Comparison of ENCODE assay signal across 22 cellular contexts in the genomic region with DNA sequence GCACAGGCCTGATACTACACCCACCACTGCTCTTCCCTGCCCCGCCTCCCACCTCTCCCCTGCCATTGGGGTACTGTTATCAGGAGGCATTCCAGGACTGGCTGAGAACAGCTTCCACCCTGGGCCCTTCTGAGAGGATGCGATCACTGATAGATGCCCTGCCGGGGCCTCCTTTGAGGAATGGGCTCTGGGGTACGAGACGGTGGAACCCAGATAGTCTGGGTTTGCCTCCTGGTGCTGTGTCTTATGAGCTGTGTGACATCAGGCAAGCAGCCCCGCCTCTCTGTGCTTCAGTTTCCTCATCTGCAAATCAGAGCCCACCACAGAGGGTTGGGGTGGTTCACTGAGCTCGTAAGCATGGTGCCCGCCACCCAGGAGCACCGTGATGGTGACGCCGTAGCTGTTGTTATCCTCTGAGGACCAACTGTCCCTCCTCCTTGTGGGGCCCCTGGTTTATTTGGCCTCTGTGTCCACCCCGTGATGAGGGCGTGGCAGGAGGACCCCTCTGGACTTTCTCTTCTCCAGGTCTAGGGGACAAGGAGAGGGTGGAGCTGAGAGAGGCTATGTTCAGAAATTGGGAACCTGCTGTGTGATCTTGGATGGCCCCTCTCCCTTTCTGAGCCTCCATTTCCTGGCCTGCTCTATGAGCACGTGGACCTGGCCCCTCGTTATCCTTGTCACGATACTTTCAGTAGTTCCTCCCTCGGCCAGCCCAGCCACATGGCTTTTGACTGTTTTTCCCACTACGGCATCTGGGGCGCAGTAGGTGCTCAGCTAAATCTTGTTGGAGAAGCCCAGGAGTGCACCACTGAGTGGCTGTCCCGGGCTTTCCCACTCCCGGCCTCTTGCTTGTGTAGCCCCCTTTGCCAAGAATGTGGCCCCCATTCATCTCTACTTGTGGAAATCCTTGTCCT. TPM values are rescaled to one million over a fixed set of nuclear protein-coding genes. Genes with fewer than 3 reads are reported as not detected.
A peak's percentile ranks its signal among the peaks of the same experiment; 100 is the strongest.
DNase-seq lines count a peak whose midpoint lies in the region; ATAC-seq and TF ChIP-seq lines count a peak whose summit lies in the region.
"Had no signal": no experiment of that assay in that cellular context is flagged by ENCODE, and none has a peak within 500 bp of the region (broad histone marks: within the 10 kb centered on the region; RNA-seq: fewer than 3 reads in every experiment).

No MANE protein-coding gene starts in this region.

- H3K4me3 ChIP-seq in neural progenitor cell: no peak overlapping the region
- H3K4me3 ChIP-seq: BLaER1, breast epithelium, prostate gland had no signal

- no peak overlapping the region for H3K27ac ChIP-seq in neural progenitor cell
- H3K27ac ChIP-seq in substantia nigra (ENCODE audit: low read depth, low read length, poor library complexity, severe bottlenecking): no peak overlapping the region
- H3K27ac ChIP-seq: BLaER1, breast epithelium, prostate gland had no signal

- DNase-seq in natural killer cell treated with Interleukin-12 subunit alpha and Interleukin-12 subunit beta and Interleukin-15 and Interleukin-18, amount 100 ng/mL, for 72 hours (ENCODE audit: low spot score): no peak
- DNase-seq in natural killer cell: no peak
- peak; percentile 61 for DNase-seq in chondrocyte (ENCODE audit: low spot score)
- no peak for DNase-seq in neural progenitor cell (ENCODE audit: low spot score)
- DNase-seq in substantia nigra (lab: John Stamatoyannopoulos, UW): no peak
- DNase-seq in cortex of kidney (lab: John Stamatoyannopoulos, UW): no peak
- DNase-seq in effector CD8-positive, alpha-beta T cell (lab: John Stamatoyannopoulos, UW): no peak
- no peak for DNase-seq in NCI-H2081 (lab: John Stamatoyannopoulos, UW)
- DNase-seq: activated CD4-positive, alpha-beta T cell treated with anti-CD3 and anti-CD28 coated beads for 4 hours; DMS 273 treated with DMSO at 0.1 percent for 48 hours; foreskin melanocyte; hippocampal formation; mammary epithelial cell; MM.1S; NCI-H1694; NCI-H774; Right ventricle myocardium superior; stimulated activated naive CD8-positive, alpha-beta T cell treated with anti-CD3 and anti-CD28 coated beads, Interleukin-15, amount 100 ng/mL, for 72 hours had no signal

- peaks cover 14% of the 10 kb centered on the region for H3K36me3 ChIP-seq in neural progenitor cell
- H3K36me3 ChIP-seq: breast epithelium, prostate gland had no signal

- no peak overlapping the region for H2AFZ ChIP-seq in neural progenitor cell (replicated peaks)

- H3K9me3 Mint-ChIP-seq in natural killer cell treated with Interleukin-12 subunit alpha and Interleukin-12 subunit beta and Interleukin-15 and Interleukin-18, amount 100 ng/mL, for 72 hours: no peaks in the 10 kb centered on the region
- no peaks in the 10 kb centered on the region for H3K9me3 Mint-ChIP-seq in natural killer cell
- H3K9me3 Mint-ChIP-seq in chondrocyte (ENCODE audit: low read depth): no peaks in the 10 kb centered on the region
- no peaks in the 10 kb centered on the region for H3K9me3 Mint-ChIP-seq in neural progenitor cell
- H3K9me3 Mint-ChIP-seq: naive thymus-derived CD8-positive, alpha-beta T cell; stimulated activated naive CD8-positive, alpha-beta T cell treated with anti-CD3 and anti-CD28 coated beads, Interleukin-15, amount 100 ng/mL, for 72 hours had no signal

- peaks cover 19% of the 10 kb centered on the region for H3F3A ChIP-seq in neural progenitor cell (ENCODE audit: low read depth)

- no peak overlapping the region for H3K27ac Mint-ChIP-seq in natural killer cell treated with Interleukin-12 subunit alpha and Interleukin-12 subunit beta and Interleukin-15 and Interleukin-18, amount 100 ng/mL, for 72 hours
- H3K27ac Mint-ChIP-seq in natural killer cell: no peak overlapping the region
- H3K27ac Mint-ChIP-seq in chondrocyte (ENCODE audit: unreplicated experiment): no peak overlapping the region
- peak overlapping the region; percentile 91 for H3K27ac Mint-ChIP-seq in neural progenitor cell

- no peaks in the 10 kb centered on the region for H3K9me3 ChIP-seq in neural progenitor cell (ENCODE audit: low read depth)
- H3K9me3 ChIP-seq: breast epithelium, prostate gland had no signal

- H3K9ac ChIP-seq in neural progenitor cell: no peak overlapping the region
- H3K9ac ChIP-seq: BLaER1 had no signal

- H3K4me1 Mint-ChIP-seq in natural killer cell treated with Interleukin-12 subunit alpha and Interleukin-12 subunit beta and Interleukin-15 and Interleukin-18, amount 100 ng/mL, for 72 hours (ENCODE audit: low read depth in 2 of 2): peaks cover 0 to 7% of the 10 kb centered on the region in 2 donors
- H3K4me1 Mint-ChIP-seq in natural killer cell (peaks cover 0 to 12% of the 10 kb centered on the region in 2 donors), chondrocyte (ENCODE audit: low read depth) (no peaks in the 10 kb centered on the region), neural progenitor cell (peaks cover 16% of the 10 kb centered on the region)

- H3K27me3 ChIP-seq in neural progenitor cell: no peaks in the 10 kb centered on the region
- H3K27me3 ChIP-seq: BLaER1, breast epithelium had no signal

- TF ChIP-seq CTCF in natural killer cell (IDR thresholded peaks at IDR 0.05): no peak
- no peak for TF ChIP-seq CTCF in chondrocyte (IDR thresholded peaks at IDR 0.05)
- no peak for TF ChIP-seq CTCF in neural progenitor cell (IDR thresholded peaks at IDR 0.05)

- peaks cover 60% of the 10 kb centered on the region for H4K20me1 ChIP-seq in neural progenitor cell (ENCODE audit: low read depth)

- H3K27me3 Mint-ChIP-seq in natural killer cell treated with Interleukin-12 subunit alpha and Interleukin-12 subunit beta and Interleukin-15 and Interleukin-18, amount 100 ng/mL, for 72 hours: no peaks in the 10 kb centered on the region
- H3K27me3 Mint-ChIP-seq in natural killer cell (ENCODE audit: low read depth in 2 of 2) (no peaks in the 10 kb centered on the region), chondrocyte (ENCODE audit: low read depth) (no peaks in the 10 kb centered on the region), neural progenitor cell (ENCODE audit: insufficient read depth, low read depth) (no peaks in the 10 kb centered on the region)
- H3K27me3 Mint-ChIP-seq: naive thymus-derived CD8-positive, alpha-beta T cell; stimulated activated naive CD8-positive, alpha-beta T cell treated with anti-CD3 and anti-CD28 coated beads, Interleukin-15, amount 100 ng/mL, for 72 hours had no signal

- H3K4me1 ChIP-seq in neural progenitor cell: no peaks in the 10 kb centered on the region
- H3K4me1 ChIP-seq: breast epithelium had no signal

- ATAC-seq in natural killer cell treated with Interleukin-12 subunit alpha and Interleukin-12 subunit beta and Interleukin-15 and Interleukin-18, amount 100 ng/mL, for 72 hours: peak; percentile 21
- no peak for ATAC-seq in natural killer cell
- ATAC-seq: naive thymus-derived CD8-positive, alpha-beta T cell; stimulated activated naive CD8-positive, alpha-beta T cell treated with anti-CD3 and anti-CD28 coated beads, Interleukin-15, amount 100 ng/mL, for 72 hours had no signal

- H3K36me3 Mint-ChIP-seq in natural killer cell treated with Interleukin-12 subunit alpha and Interleukin-12 subunit beta and Interleukin-15 and Interleukin-18, amount 100 ng/mL, for 72 hours: no peaks in the 10 kb centered on the region
- H3K36me3 Mint-ChIP-seq in natural killer cell (no peaks in the 10 kb centered on the region), chondrocyte (ENCODE audit: low read depth) (peaks cover 13% of the 10 kb centered on the region), neural progenitor cell (peaks cover 26% of the 10 kb centered on the region)
- H3K36me3 Mint-ChIP-seq: naive thymus-derived CD8-positive, alpha-beta T cell had no signal

- intact Hi-C loops in natural killer cell (cut with micrococcal nuclease): no loop called here

- no peak overlapping the region for H3K4me3 Mint-ChIP-seq in natural killer cell treated with Interleukin-12 subunit alpha and Interleukin-12 subunit beta and Interleukin-15 and Interleukin-18, amount 100 ng/mL, for 72 hours
- H3K4me3 Mint-ChIP-seq in natural killer cell: no peak overlapping the region
- no peak overlapping the region for H3K4me3 Mint-ChIP-seq in chondrocyte (ENCODE audit: unreplicated experiment)
- no peak overlapping the region for H3K4me3 Mint-ChIP-seq in neural progenitor cell
- H3K4me3 Mint-ChIP-seq: naive thymus-derived CD8-positive, alpha-beta T cell; stimulated activated naive CD8-positive, alpha-beta T cell treated with anti-CD3 and anti-CD28 coated beads, Interleukin-15, amount 100 ng/mL, for 72 hours had no signal

- H3K4me2 ChIP-seq in neural progenitor cell: no peak overlapping the region

- peaks cover 45% of the 10 kb centered on the region for H3K79me2 ChIP-seq in neural progenitor cell (ENCODE audit: low read depth)

RNA-seq across cellular contexts. Expression of gene SRC, which starts 18.3 kb away (rescaled TPM):
- total RNA-seq in natural killer cell treated with Interleukin-12 subunit alpha and Interleukin-12 subunit beta and Interleukin-15 and Interleukin-18, amount 100 ng/mL, for 72 hours: 1 to 10 TPM; 6.8 to 8.6 TPM
- total RNA-seq in natural killer cell (10 to 100 TPM in 2 of 3 donors, 1 to 10 TPM in 1; 2.3 to 15.6 (median 10.5) TPM), chondrocyte (16.0 to 25.7 TPM (median 25.1 TPM) in 3 replicates), neural progenitor cell (ENCODE audit: low replicate concordance) (15.4 and 47.4 TPM in 2 replicates)

Comparison
In these comparisons a context has a peak if more than half of its experiments do, and no peak if none do; other contexts are left out.
1. ATAC-seq: peak in natural killer cell treated with Interleukin-12 subunit alpha and Interleukin-12 subunit beta and Interleukin-15 and Interleukin-18, amount 100 ng/mL, for 72 hours (2 of 2); none in natural killer cell (0 of 3).